ENCODE assay signal across 33 cellular contexts in the genomic region with DNA sequence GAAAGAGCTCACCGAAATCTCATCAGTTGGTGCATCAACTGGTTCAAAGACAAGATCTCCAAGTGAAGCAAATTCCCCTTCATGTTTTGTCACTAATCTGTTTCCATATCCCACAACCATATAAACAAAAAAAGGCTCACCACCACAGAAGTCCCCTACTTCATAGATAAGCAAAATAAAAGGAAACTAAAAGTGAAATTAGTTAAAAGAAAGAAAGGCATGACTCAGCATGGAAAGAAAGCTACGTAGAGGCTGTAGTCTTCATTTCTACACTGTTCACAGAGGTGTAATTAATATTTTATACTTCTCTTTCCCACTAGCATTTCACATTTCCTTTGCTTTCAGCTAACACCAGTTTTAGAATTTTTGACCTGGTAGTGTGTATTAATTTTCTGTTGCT.
"Had no signal": no experiment of that assay in that cellular context is flagged by ENCODE, and none has a peak within 500 bp of the region (broad histone marks: within the 10 kb centered on the region; RNA-seq: fewer than 3 reads in every experiment).

No MANE protein-coding gene starts in this region.

- H3K27ac ChIP-seq: PC-9, VCaP had no signal

- H3K4me2 ChIP-seq: PC-9 had no signal

- H2AFZ ChIP-seq: PC-9 had no signal

- FAIRE-seq: bronchial epithelial cell, RCC 7860 had no signal

- H3K4me3 ChIP-seq: PC-9 had no signal

- ATAC-seq: activated naive CD8-positive, alpha-beta T cell treated with anti-CD3 and anti-CD28 coated beads, Interleukin-2, amount 50 U/mL, for 24 hours had no signal

- DNase-seq: activated B cell treated with CpG ODN at 0.5 μM for 24 hours; activated CD4-positive, alpha-beta memory T cell treated with anti-CD3 and anti-CD28 coated beads for 36 hours; activated CD4-positive, alpha-beta T cell treated with anti-CD3 and anti-CD28 coated beads for 4 hours; activated CD4-positive, alpha-beta T cell treated with anti-CD3 and anti-CD28 coated beads, Interleukin-2, amount 50 U/mL, for 1 hour; activated CD4-positive, CD25-positive, alpha-beta regulatory T cell treated with anti-CD3 and anti-CD28 coated beads, Interleukin-2, amount 50 U/mL, for 72 hours; activated CD8-positive, alpha-beta memory T cell treated with anti-CD3 and anti-CD28 coated beads, Interleukin-2, amount 50 U/mL, for 48 hours; activated effector memory CD4-positive, alpha-beta T cell treated with Interleukin-2 at 50 U/mL for 16 hours; activated naive CD4-positive, alpha-beta T cell treated with anti-CD3 and anti-CD28 coated beads, Interleukin-2, amount 10 ng/mL, durations not matched to agents 7 days and 5 days; activated naive CD8-positive, alpha-beta T cell treated with anti-CD3 and anti-CD28 coated beads, Interleukin-2, amount 50 U/mL, for 24 hours; activated T-cell treated with anti-CD3 and anti-CD28 coated beads, Interleukin-2, amount 50 U/mL, for 48 hours; anterior cingulate cortex; caudate nucleus; cerebellar nuclear complex; NCI-H1092 treated with DMSO at 0.1 percent for 48 hours; NCI-H1417; NCI-H146; NCI-H187; NCI-H2029 treated with DMSO at 0.1 percent for 48 hours; NCI-H2107; NCI-H2171; NCI-H510A; NCI-H526; NCI-H82; NK-92 treated with Interleukin-12 subunit alpha and Interleukin-12 subunit beta, amount 100 ng/mL, for 24 hours; PC-9; Right ventricle myocardium superior; SW 1271; T-helper 1 cell; T-helper 2 cell; T-helper 9 cell had no signal
